1 cellular context compared by ENCODE assay signal in genomic region chr17:31691251-31691905, GRCh38.
TF ChIP-seq lines count a peak whose summit lies in the region.

No MANE protein-coding gene starts in this region.

TF ChIP-seq in SK-N-SH treated with all-trans-retinoic acid at 6 μM for 48 hours, 23 proteins besides CTCF, POLR2A, EP300 and RAD21 (continued from another document):
- no peak for TF ChIP-seq CSRNP3 (CRISPR knock-in tag; IDR thresholded peaks at IDR 0.05)
- TF ChIP-seq CREB5 (CRISPR knock-in tag; IDR thresholded peaks at IDR 0.05; ENCODE audit: low read depth) = no peak
- no peak for TF ChIP-seq POU6F1 (CRISPR knock-in tag; IDR thresholded peaks at IDR 0.05; ENCODE audit: borderline replicate concordance, low read depth)
- no peak for TF ChIP-seq ZNF70 (CRISPR knock-in tag; IDR thresholded peaks at IDR 0.05)
- no peak for TF ChIP-seq ESRRG (CRISPR knock-in tag; IDR thresholded peaks at IDR 0.05)
- TF ChIP-seq ZC3H10 (CRISPR knock-in tag; IDR thresholded peaks at IDR 0.05) = no peak
- TF ChIP-seq ISL1 (CRISPR knock-in tag; IDR thresholded peaks at IDR 0.05) = no peak
- no peak for TF ChIP-seq TSHZ2 (CRISPR knock-in tag; IDR thresholded peaks at IDR 0.05)
